In genomic region chr19:49373174-49373573, GRCh38 we compare ENCODE assay signal across 6 cellular contexts. TPM values are rescaled to one million over a fixed set of nuclear protein-coding genes. Genes with fewer than 3 reads are reported as not detected.
"Had no signal": no experiment of that assay in that cellular context is flagged by ENCODE, and none has a peak within 500 bp of the region (broad histone marks: within the 10 kb centered on the region; RNA-seq: fewer than 3 reads in every experiment).

No MANE protein-coding gene starts in this region.

RNA-seq across cellular contexts. Expression of gene DKKL1, which starts 9.5 kb away (rescaled TPM):
- total RNA-seq: M059J, Peyer's patch, Right ventricle myocardium superior had no signal

RNA-seq across cellular contexts. Expression of gene KASH5, which starts 14.9 kb away (rescaled TPM):
- total RNA-seq: M059J, PC-3, Peyer's patch, Right ventricle myocardium superior, SJSA1 had no signal

RNA-seq across cellular contexts. Expression of gene CD37, which starts 38.0 kb away (rescaled TPM):
- total RNA-seq: M059J, PC-3, SJSA1 had no signal
- polyA plus RNA-seq: SK-N-SH had no signal

RNA-seq across cellular contexts. Expression of gene SLC6A16, which starts 48.2 kb away (rescaled TPM):
- total RNA-seq: PC-3, SJSA1 had no signal
